Comparison of ENCODE assay signal across 16 cellular contexts in genomic region chr5:135052511-135053145, GRCh38. TPM values are rescaled to one million over a fixed set of nuclear protein-coding genes. Genes with fewer than 3 reads are reported as not detected.
DNase-seq lines count a peak whose midpoint lies in the region; ATAC-seq, FAIRE-seq and TF ChIP-seq lines count a peak whose summit lies in the region.
"Had no signal": no experiment of that assay in that cellular context is flagged by ENCODE, and none has a peak within 500 bp of the region (broad histone marks: within the 10 kb centered on the region; RNA-seq: fewer than 3 reads in every experiment).

No MANE protein-coding gene starts in this region.

- H3K27ac ChIP-seq in OCI-LY3 (ENCODE audit: low read length): peak overlapping the region; percentile 39; the same call in 1 of the 2 replicates
- no peak overlapping the region for H3K27ac ChIP-seq in kidney (ENCODE audit: low read depth in 2 of 2, low read length in 2 of 2)
- H3K27ac ChIP-seq in ascending aorta: no peak overlapping the region

- peaks cover 50% of the 10 kb centered on the region for H3K27me3 Mint-ChIP-seq in IgD-negative memory B cell

- H3K4me1 Mint-ChIP-seq in IgD-negative memory B cell: peaks cover 34 to 43% (median 37%) of the 10 kb centered on the region in 3 donors

- H3K4me3 Mint-ChIP-seq in IgD-negative memory B cell: peak overlapping the region; percentile 71 to 95 (median 88)
- H3K4me3 Mint-ChIP-seq: CD8-positive, alpha-beta T cell had no signal

- H3K27ac Mint-ChIP-seq in IgD-negative memory B cell: peak overlapping the region in 2 of 3 donors; percentile 92 to 94
- H3K27ac Mint-ChIP-seq: CD8-positive, alpha-beta T cell had no signal

- peaks cover 27% of the 10 kb centered on the region for H3K4me1 ChIP-seq in OCI-LY3 (ENCODE audit: low read length)
- no peaks in the 10 kb centered on the region for H3K4me1 ChIP-seq in kidney (ENCODE audit: control insufficient read depth in 1 of 2, insufficient read depth in 1 of 2, low read depth in 1 of 2, low read length in 2 of 2)
- peaks cover 3 to 6% of the 10 kb centered on the region in 2 donors for H3K4me1 ChIP-seq in ascending aorta
- H3K4me1 ChIP-seq: BE2C had no signal

- TF ChIP-seq CTCF in OCI-LY3 (IDR thresholded peaks at IDR 0.05; ENCODE audit: low read depth, low read length): no peak
- TF ChIP-seq CTCF in kidney (IDR thresholded peaks at IDR 0.05; ENCODE audit: borderline replicate concordance, extremely low read depth, insufficient read depth): no peak
- no peak for TF ChIP-seq CTCF in ascending aorta (IDR thresholded peaks at IDR 0.05)

- DNase-seq in kidney (peak; percentile 25), ascending aorta (ENCODE audit: low spot score in 2 of 2) (no peak), NCI-H774 (lab: John Stamatoyannopoulos, UW) (no peak), NCI-H1930 (lab: John Stamatoyannopoulos, UW) (no peak)
- DNase-seq: BE2C; CD8-positive, alpha-beta T cell; NCI-H2029 treated with DMSO at 0.1 percent for 48 hours; NCI-H510A; NCI-H82; SIG-M5 had no signal

- H3K36me3 ChIP-seq in OCI-LY3 (replicated peaks; ENCODE audit: low read depth, low read length) (no peaks in the 10 kb centered on the region), kidney (ENCODE audit: control insufficient read depth in 1 of 2, insufficient read depth in 2 of 2, low read length in 2 of 2) (no peaks in the 10 kb centered on the region), ascending aorta (no peaks in the 10 kb centered on the region)
- H3K36me3 ChIP-seq: BE2C had no signal

- intact Hi-C loops in kidney (cut with DNase I) (no loop called here), ascending aorta (cut with DNase I) (no loop called here)

- H3K9me3 ChIP-seq in OCI-LY3 (ENCODE audit: insufficient read depth, low read length) (no peaks in the 10 kb centered on the region), kidney (ENCODE audit: control insufficient read depth in 1 of 2, low read length in 2 of 2) (no peaks in the 10 kb centered on the region), ascending aorta (no peaks in the 10 kb centered on the region)
- H3K9me3 ChIP-seq: BE2C had no signal

- H3K4me2 ChIP-seq in OCI-LY3 (ENCODE audit: low read length): peak overlapping the region; percentile 95

- H3K9me3 Mint-ChIP-seq in IgD-negative memory B cell: no peaks in the 10 kb centered on the region
- H3K9me3 Mint-ChIP-seq: CD8-positive, alpha-beta T cell had no signal

- H4K20me1 ChIP-seq in OCI-LY3 (ENCODE audit: insufficient read depth, low read length): no peaks in the 10 kb centered on the region

- peak overlapping the region; percentile 41; the same call in 1 of the 2 replicates for H2AFZ ChIP-seq in OCI-LY3 (ENCODE audit: low read depth, low read length)

- H3K9ac ChIP-seq in OCI-LY3 (ENCODE audit: low read length) (peak overlapping the region; percentile 50; the same call in 1 of the 2 replicates), kidney (ENCODE audit: low read length in 2 of 2) (no peak overlapping the region)

- H3K27me3 ChIP-seq in OCI-LY3 (ENCODE audit: low read depth, low read length) (no peaks in the 10 kb centered on the region), ascending aorta (no peaks in the 10 kb centered on the region)

- no peaks in the 10 kb centered on the region for H3K79me2 ChIP-seq in OCI-LY3 (ENCODE audit: low read length)

- FAIRE-seq in kidney (lab: Jason Lieb, UNC): no peak
- FAIRE-seq: G401.6, H1, HepG2 had no signal

- H3K4me3 ChIP-seq in OCI-LY3 (ENCODE audit: low read length): peak overlapping the region; percentile 72
- no peak overlapping the region for H3K4me3 ChIP-seq in kidney (ENCODE audit: low read length in 2 of 2)
- no peak overlapping the region for H3K4me3 ChIP-seq in ascending aorta

- peaks cover 2% of the 10 kb centered on the region for H3K36me3 Mint-ChIP-seq in IgD-negative memory B cell
- H3K36me3 Mint-ChIP-seq: CD8-positive, alpha-beta T cell had no signal

- no peak for ATAC-seq in HG02981 (IDR thresholded peaks at IDR 0.05; ENCODE audit: unreplicated experiment)
- ATAC-seq: CD8-positive, alpha-beta T cell had no signal

RNA-seq across cellular contexts. Expression of gene PITX1, which starts 18.6 kb away (rescaled TPM):
- polyA plus RNA-seq in IgD-negative memory B cell (0.38 TPM), kidney (ENCODE audit: insufficient read depth, low read depth, low replicate concordance) (not detected)
- total RNA-seq in kidney (not detected), ascending aorta (23.8 TPM)
- total RNA-seq: CD8-positive, alpha-beta T cell; H1 had no signal

Comparison
In these comparisons a context has a peak if more than half of its experiments do, and no peak if none do; other contexts are left out.
1. RNA of gene PITX1, which starts 18.6 kb away (total RNA-seq): 23.8 TPM in ascending aorta (single experiment); not detected in kidney (single experiment); every median in the first group is over 10 times any median in the second.